ENCODE assay signal across 8 cellular contexts in genomic region chr4:48268956-48269860, GRCh38. TPM values are rescaled to one million over a fixed set of nuclear protein-coding genes. Genes with fewer than 3 reads are reported as not detected.
A peak's percentile ranks its signal among the peaks of the same experiment; 100 is the strongest.
DNase-seq lines count a peak whose midpoint lies in the region; ATAC-seq and TF ChIP-seq lines count a peak whose summit lies in the region.

TSS of gene TEC (minus strand) at chr4:48269838. CDS start at chr4:48228614, 41,224 bp downstream.

- intact Hi-C loops in left colon (cut with DNase I, micrococcal nuclease) = no loop called here

- H3K4me2 ChIP-seq in DOHH2 (ENCODE audit: low read length) = peak within 1 kb of the TSS; percentile 59

- H3K79me2 ChIP-seq in DOHH2 (ENCODE audit: control insufficient read depth, low read length) = peaks cover 48% of the 10 kb centered on the region

- H3K9me2 ChIP-seq in DOHH2 (replicated peaks; ENCODE audit: control insufficient read depth, low read length) = no peaks in the 10 kb centered on the region

- 0 out of 2 replicates have a peak, but pooled peaks cover 3% of the 10 kb centered on the region for H3F3A ChIP-seq in DOHH2 (ENCODE audit: control insufficient read depth, insufficient read depth)

- no peaks in the 10 kb centered on the region for H4K20me1 ChIP-seq in DOHH2 (ENCODE audit: control insufficient read depth, insufficient read depth, low read depth, low read length)

- DNase-seq in GM20000 (ENCODE audit: low spot score) = peak; percentile 50
- DNase-seq in HPDE6-E6E7 (ENCODE audit: extremely low spot score) = peak; percentile 86
- DNase-seq in SW480 (ENCODE audit: low spot score) = peak; percentile 67
- DNase-seq in central memory CD4-positive, alpha-beta T cell = peak; percentile 32
- DNase-seq in left colon = peak; percentile 44 to 60
- peak; percentile 28 for DNase-seq in stimulated activated CD4-positive, alpha-beta T cell treated with anti-CD3 and anti-CD28 coated beads, Interleukin-4, amount 100 ng/mL, for 24 hours
- DNase-seq in NCI-H1105 (lab: John Stamatoyannopoulos, UW) = no peak

- H3K4me3 ChIP-seq in DOHH2 (ENCODE audit: low read length) = peak within 1 kb of the TSS; percentile 85

- H3K4me1 ChIP-seq in DOHH2 (ENCODE audit: control insufficient read depth, low read length) = peaks cover 35% of the 10 kb centered on the region

- H3K27ac ChIP-seq in DOHH2 (ENCODE audit: low read depth, low read length) = peak within 1 kb of the TSS; percentile 38

- H3K36me3 ChIP-seq in DOHH2 (ENCODE audit: control insufficient read depth, low read length) = no peaks in the 10 kb centered on the region; the same call in 1 of the 2 replicates

- peak; percentile 69 for ATAC-seq in left colon

- H3K9me3 ChIP-seq in DOHH2 (ENCODE audit: control insufficient read depth, insufficient read depth, low read length) = no peaks in the 10 kb centered on the region

- TF ChIP-seq CTCF in DOHH2 (IDR thresholded peaks at IDR 0.05; ENCODE audit: low read depth, low read length, poor library complexity, severe bottlenecking) (no peak), GM20000 (IDR thresholded peaks at IDR 0.05; ENCODE audit: extremely low read depth, missing control alignments) (no peak)

- H3K27me3 ChIP-seq in DOHH2 (ENCODE audit: control insufficient read depth, low read length) = no peaks in the 10 kb centered on the region

RNA-seq across cellular contexts. Expression of gene TEC, which starts in this region (rescaled TPM):
- total RNA-seq in left colon = 1 to 10 TPM; 3.1 to 3.6 TPM
